In genomic region chr11:16226245-16226644, GRCh38 we compare ENCODE assay signal across 10 cellular contexts.
DNase-seq lines count a peak whose midpoint lies in the region; ATAC-seq lines count a peak whose summit lies in the region.
"Had no signal": no experiment of that assay in that cellular context is flagged by ENCODE, and none has a peak within 500 bp of the region (broad histone marks: within the 10 kb centered on the region; RNA-seq: fewer than 3 reads in every experiment).

No MANE protein-coding gene starts in this region.

- no peak overlapping the region for H3K27ac Mint-ChIP-seq in naive thymus-derived CD8-positive, alpha-beta T cell
- H3K27ac Mint-ChIP-seq: naive thymus-derived CD4-positive, alpha-beta T cell had no signal

- peak; percentile 59 for ATAC-seq in GM21786 (IDR thresholded peaks at IDR 0.05; ENCODE audit: unreplicated experiment)
- no peak for ATAC-seq in GM18873 (IDR thresholded peaks at IDR 0.05; ENCODE audit: low FRiP score, unreplicated experiment)
- no peak for ATAC-seq in naive thymus-derived CD8-positive, alpha-beta T cell
- ATAC-seq: naive thymus-derived CD4-positive, alpha-beta T cell had no signal

- peaks cover 0 to 17% (median 0%) of the 10 kb centered on the region in 9 donors for H3K9me3 Mint-ChIP-seq in naive thymus-derived CD8-positive, alpha-beta T cell

- H3K27ac ChIP-seq in epithelial cell of prostate: no peak overlapping the region

- H3K36me3 Mint-ChIP-seq in naive thymus-derived CD8-positive, alpha-beta T cell: no peaks in the 10 kb centered on the region
- H3K36me3 Mint-ChIP-seq: naive thymus-derived CD4-positive, alpha-beta T cell had no signal

- H3K4me3 Mint-ChIP-seq in naive thymus-derived CD8-positive, alpha-beta T cell: no peak overlapping the region
- H3K4me3 Mint-ChIP-seq: naive thymus-derived CD4-positive, alpha-beta T cell had no signal

- POLR2A ChIA-PET in naive thymus-derived CD8-positive, alpha-beta T cell (lab: Charles Lee): no interaction called here

- H3K4me1 Mint-ChIP-seq in naive thymus-derived CD8-positive, alpha-beta T cell: no peaks in the 10 kb centered on the region
- H3K4me1 Mint-ChIP-seq: naive thymus-derived CD4-positive, alpha-beta T cell had no signal

- peak; percentile 72 for DNase-seq in NCI-H2196 treated with DMSO at 0.1 percent for 48 hours (lab: John Stamatoyannopoulos, UW; ENCODE audit: unreplicated experiment)
- DNase-seq in epithelial cell of prostate (ENCODE audit: low read depth, low spot score): peak; percentile 66
- peak; percentile 3 for DNase-seq in pons (ENCODE audit: low spot score)
- DNase-seq in AG08395 (ENCODE audit: low spot score): no peak
- DNase-seq in naive thymus-derived CD8-positive, alpha-beta T cell: no peak
- no peak for DNase-seq in activated T-cell treated with anti-CD3 and anti-CD28 coated beads, Interleukin-2, amount 50 U/mL, for 48 hours
- DNase-seq: activated T-cell treated with anti-CD3 and anti-CD28 coated beads, Interleukin-2, amount 50 U/mL, for 1 hour; naive thymus-derived CD4-positive, alpha-beta T cell had no signal

- no peaks in the 10 kb centered on the region for H3K27me3 Mint-ChIP-seq in naive thymus-derived CD8-positive, alpha-beta T cell
- H3K27me3 Mint-ChIP-seq: naive thymus-derived CD4-positive, alpha-beta T cell had no signal

Comparison
In these comparisons a context has a peak if more than half of its experiments do, and no peak if none do; other contexts are left out.
1. DNase-seq: peak in NCI-H2196 treated with DMSO at 0.1 percent for 48 hours (single experiment), epithelial cell of prostate (single experiment) and pons (single experiment); none in AG08395 (single experiment), naive thymus-derived CD8-positive, alpha-beta T cell (0 of 10) and activated T-cell treated with anti-CD3 and anti-CD28 coated beads, Interleukin-2, amount 50 U/mL, for 48 hours (0 of 2).